Comparison of ENCODE assay signal across 10 cellular contexts in genomic region chr4:1177274-1178141, GRCh38. TPM values are rescaled to one million over a fixed set of nuclear protein-coding genes. Genes with fewer than 3 reads are reported as not detected.
DNase-seq lines count a peak whose midpoint lies in the region; ATAC-seq and TF ChIP-seq lines count a peak whose summit lies in the region.
"Had no signal": no experiment of that assay in that cellular context is flagged by ENCODE, and none has a peak within 500 bp of the region (broad histone marks: within the 10 kb centered on the region; RNA-seq: fewer than 3 reads in every experiment).

No MANE protein-coding gene starts in this region.

- no peak overlapping the region for H3K9ac ChIP-seq in HCT116 (ENCODE audit: low read length)

- TF ChIP-seq RAD21 in HCT116 (IDR thresholded peaks at IDR 0.05; ENCODE audit: low read depth): no peak

- no peaks in the 10 kb centered on the region for H4K20me1 ChIP-seq in HCT116 (ENCODE audit: insufficient read depth)

- POLR2A ChIA-PET in HCT116 (lab: Charles Lee): interaction anchor here (1.2 kb wide), 1 partner anchor 9 kb away, joined by 4 read pairs; no protein-coding TSS in a partner anchor

- H3K9me3 ChIP-seq in HCT116 (ENCODE audit: control insufficient read depth in 1 of 2, insufficient read depth in 1 of 2, low read depth in 1 of 2, low read length in 2 of 2): no peaks in the 10 kb centered on the region

- no peak for TF ChIP-seq POLR2A in HCT116 (IDR thresholded peaks at IDR 0.05; ENCODE audit: borderline replicate concordance, extremely low read depth, insufficient read depth, insufficient read length)

- RAD21 ChIA-PET in HCT116 (lab: Charles Lee; ENCODE audit: low non-redundant PET in 1 of 2, low total read pairs in 2 of 2, uncharacterized antibody in 2 of 2, unreplicated experiment in 2 of 2): no interaction called here

- H3K27ac ChIP-seq in HCT116 (ENCODE audit: low read depth, low read length): no peak overlapping the region
- peak overlapping the region; percentile 100 for H3K27ac ChIP-seq in VCaP
- H3K27ac ChIP-seq: body of pancreas had no signal

- H3K4me2 ChIP-seq in HCT116 (ENCODE audit: low read length): peak overlapping the region; percentile 1; the same call in 1 of the 2 replicates

- H3K4me3 ChIP-seq in HCT116 (replicated peaks in 1 of 2; ENCODE audit: low read depth in 1 of 2, low read length in 2 of 2): no peak overlapping the region
- H3K4me3 ChIP-seq: body of pancreas had no signal

- no peaks in the 10 kb centered on the region for H3K27me3 ChIP-seq in HCT116 (ENCODE audit: insufficient read depth, low read length)
- H3K27me3 ChIP-seq: body of pancreas had no signal

- DNase-seq in HCT116 (ENCODE audit: low read depth, low spot score) (no peak), left ventricle myocardium superior (peak; percentile 67)
- peak; percentile 33 to 38 for DNase-seq in stimulated activated CD8-positive, alpha-beta memory T cell treated with anti-CD3 and anti-CD28 coated beads, Interleukin-2, amount 100 ng/mL, for 1 hour (ENCODE audit: low read depth in 2 of 2)
- DNase-seq in stimulated activated CD4-positive, alpha-beta T cell treated with anti-CD3 and anti-CD28 coated beads, Interleukin-4, amount 100 ng/mL, for 24 hours: no peak
- DNase-seq: NCI-H2081 had no signal

- ATAC-seq in HCT116 (peak; percentile 43), left ventricle myocardium superior (peak; percentile 68), HG02588 (IDR thresholded peaks at IDR 0.05; ENCODE audit: unreplicated experiment) (no peak), HG02981 (IDR thresholded peaks at IDR 0.05; ENCODE audit: unreplicated experiment) (no peak), GM18517 (IDR thresholded peaks at IDR 0.05; ENCODE audit: unreplicated experiment) (no peak)
- ATAC-seq: body of pancreas had no signal

- no peaks in the 10 kb centered on the region for H3K79me2 ChIP-seq in HCT116 (ENCODE audit: insufficient read depth, low read length)

- peaks cover 0 to 21% of the 10 kb centered on the region in 2 experiments; a peak in 2 of 4 replicates for H3K4me1 ChIP-seq in HCT116 (ENCODE audit: control insufficient read depth in 1 of 2, insufficient read depth in 2 of 2, low read length in 2 of 2)

- CTCF ChIA-PET in HCT116 (lab: Charles Lee): no interaction called here

- TF ChIP-seq CTCF in HCT116 (IDR thresholded peaks at IDR 0.05 in 2 of 3, conservative IDR thresholded peaks at IDR 0.05 in 1 of 3; ENCODE audit: borderline replicate concordance in 1 of 3, insufficient read depth in 1 of 3, low read depth in 2 of 3, low read length in 2 of 3): no peak
- TF ChIP-seq CTCF in VCaP (conservative IDR thresholded peaks at IDR 0.05): no peak

- intact Hi-C loops in HCT116 (cut with micrococcal nuclease): no loop called here
- intact Hi-C loops in left ventricle myocardium superior (cut with micrococcal nuclease): no loop called here

- no TSS peak for BruUV-seq in HCT116 (replicated peaks; lab: Mats Ljungman, UMichigan)

- H3K36me3 ChIP-seq in HCT116 (ENCODE audit: control insufficient read depth in 1 of 2, insufficient read depth in 2 of 2, low read length in 2 of 2): no peaks in the 10 kb centered on the region

- no peak overlapping the region for H2AFZ ChIP-seq in HCT116 (ENCODE audit: low read depth, low read length, poor library complexity, severe bottlenecking)

- H3K9me2 ChIP-seq in HCT116 (ENCODE audit: insufficient read depth): no peaks in the 10 kb centered on the region

TF ChIP-seq in HCT116, 20 proteins besides CTCF, POLR2A, EP300 and RAD21:
- TF ChIP-seq MAX (IDR thresholded peaks at IDR 0.05): no peak
- no peak for TF ChIP-seq ZBTB33 (IDR thresholded peaks at IDR 0.05; ENCODE audit: extremely low read depth, insufficient replicate concordance, low read length)
- TF ChIP-seq CEBPB (IDR thresholded peaks at IDR 0.05; ENCODE audit: low read depth): no peak
- TF ChIP-seq CBX3 (IDR thresholded peaks at IDR 0.05; ENCODE audit: low read depth): no peak
- no peak for TF ChIP-seq JUND (IDR thresholded peaks at IDR 0.05)
- no peak for TF ChIP-seq YY1 (IDR thresholded peaks at IDR 0.05; ENCODE audit: extremely low read depth, insufficient replicate concordance, low read depth, low read length)
- TF ChIP-seq ELF1 (IDR thresholded peaks at IDR 0.05; ENCODE audit: borderline replicate concordance, low read depth): no peak
- no peak for TF ChIP-seq SP1 (IDR thresholded peaks at IDR 0.05; ENCODE audit: low read depth)
- TF ChIP-seq REST (IDR thresholded peaks at IDR 0.05; ENCODE audit: low read depth): no peak
- TF ChIP-seq, protein P1, sequence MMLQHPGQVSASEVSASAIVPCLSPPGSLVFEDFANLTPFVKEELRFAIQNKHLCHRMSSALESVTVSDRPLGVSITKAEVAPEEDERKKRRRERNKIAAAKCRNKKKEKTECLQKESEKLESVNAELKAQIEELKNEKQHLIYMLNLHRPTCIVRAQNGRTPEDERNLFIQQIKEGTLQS (IDR thresholded peaks at IDR 0.05): no peak
- TF ChIP-seq ZNF274 (IDR thresholded peaks at IDR 0.05; ENCODE audit: low read depth, low read length): no peak
- TF ChIP-seq EZH2 (IDR thresholded peaks at IDR 0.05): no peak
- no peak for TF ChIP-seq SIN3A (IDR thresholded peaks at IDR 0.05; ENCODE audit: low read depth)
- TF ChIP-seq EZH2phosphoT487 (IDR thresholded peaks at IDR 0.05; ENCODE audit: borderline replicate concordance): no peak
TF ChIP-seq in HCT116: peak in this region for 0.

RNA-seq across cellular contexts. Expression of gene SPON2, which starts 5.1 kb away (rescaled TPM):
- total RNA-seq in HCT116 (2021; ENCODE audit: unreplicated experiment) (1.5 TPM), left ventricle myocardium superior (22.8 TPM)
- 0.72 and 1.0 TPM in 2 replicates for polyA plus RNA-seq in HCT116 (2012)

Comparison
In these comparisons a context has a peak if more than half of its experiments do, and no peak if none do; other contexts are left out.
1. ATAC-seq: peak in HCT116 (single experiment) and left ventricle myocardium superior (single experiment); none in HG02588 (single experiment), HG02981 (single experiment) and GM18517 (single experiment).
2. DNase-seq: peak in left ventricle myocardium superior (single experiment) and stimulated activated CD8-positive, alpha-beta memory T cell treated with anti-CD3 and anti-CD28 coated beads, Interleukin-2, amount 100 ng/mL, for 1 hour (2 of 2); none in HCT116 (single experiment) and stimulated activated CD4-positive, alpha-beta T cell treated with anti-CD3 and anti-CD28 coated beads, Interleukin-4, amount 100 ng/mL, for 24 hours (single experiment).